Comparison of ENCODE assay signal across 9 cellular contexts in the genomic region with DNA sequence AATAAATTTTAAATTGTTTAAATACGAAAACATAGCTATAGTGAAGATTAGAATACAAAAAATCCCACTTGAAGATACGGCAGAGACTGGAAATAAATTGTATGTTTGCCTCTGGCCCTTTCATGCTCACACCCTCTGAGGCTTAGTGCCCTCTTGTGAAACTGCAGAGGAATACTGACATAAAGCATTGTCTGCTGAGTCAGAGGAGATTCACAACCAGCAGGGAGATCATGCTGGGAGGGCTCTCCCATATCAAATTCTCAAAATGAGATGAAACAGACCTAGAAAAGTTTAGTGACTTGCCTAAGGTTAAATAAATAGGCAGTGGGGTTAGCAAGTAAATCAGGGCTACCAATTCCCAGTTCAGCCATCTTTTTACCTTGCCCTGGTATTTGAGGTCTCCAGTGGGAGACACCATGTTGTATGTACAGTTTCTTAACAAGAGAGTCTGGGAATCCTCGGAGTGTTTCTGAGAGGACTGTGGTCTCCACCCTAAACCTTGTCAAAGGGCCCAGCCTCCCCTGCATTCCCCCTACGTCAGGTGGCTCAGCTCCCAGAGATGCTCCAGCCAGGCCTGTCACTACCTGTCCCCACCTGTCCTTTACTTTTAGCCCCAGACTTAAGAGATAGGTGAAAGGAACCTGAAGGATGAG.
DNase-seq lines count a peak whose midpoint lies in the region; ATAC-seq, FAIRE-seq and TF ChIP-seq lines count a peak whose summit lies in the region.
"Had no signal": no experiment of that assay in that cellular context is flagged by ENCODE, and none has a peak within 500 bp of the region (broad histone marks: within the 10 kb centered on the region; RNA-seq: fewer than 3 reads in every experiment).

No MANE protein-coding gene starts in this region.

- FAIRE-seq in HTR-8/SVneo (lab: Jason Lieb, UNC), result no peak
- FAIRE-seq: G401.6 had no signal

- H3K9ac ChIP-seq in SK-N-MC (ENCODE audit: insufficient read length), result no peak overlapping the region

- no peaks in the 10 kb centered on the region for H3K9me3 ChIP-seq in cardiac muscle cell (ENCODE audit: low read depth)
- H3K9me3 ChIP-seq in SK-N-MC (ENCODE audit: low read depth, low read length), result no peaks in the 10 kb centered on the region
- H3K9me3 ChIP-seq in uterus, result no peaks in the 10 kb centered on the region

- H3K36me3 ChIP-seq in cardiac muscle cell (no peaks in the 10 kb centered on the region), SK-N-MC (ENCODE audit: insufficient read depth, low read length) (no peaks in the 10 kb centered on the region), uterus (no peaks in the 10 kb centered on the region)

- DNase-seq in cardiac muscle cell (ENCODE audit: low read depth in 1 of 2, low spot score in 1 of 2), result peak in 1 of 2 donors; percentile 69
- no peak for DNase-seq in Right ventricle myocardium inferior (ENCODE audit: missing footprints)
- no peak for DNase-seq in SK-N-MC (ENCODE audit: low read depth, low spot score)
- DNase-seq in foreskin keratinocyte, result peak; percentile 52 to 72
- no peak for DNase-seq in uterus
- DNase-seq in HTR-8/SVneo (ENCODE audit: insufficient read length, low spot score), result no peak

- ATAC-seq in Right ventricle myocardium inferior (no peak), foreskin keratinocyte (peak; percentile 88), HG03196 (IDR thresholded peaks at IDR 0.05; ENCODE audit: unreplicated experiment) (no peak), GM19328 (IDR thresholded peaks at IDR 0.05; ENCODE audit: unreplicated experiment) (no peak)

- H3K27ac ChIP-seq in cardiac muscle cell (no peak overlapping the region), SK-N-MC (peak overlapping the region; percentile 73; the same call in 1 of the 2 replicates), foreskin keratinocyte (peak overlapping the region; percentile 85), uterus (peak overlapping the region in 1 of 2 donors; percentile 34)

- peak; percentile 35 for TF ChIP-seq CTCF in cardiac muscle cell (IDR thresholded peaks at IDR 0.05; ENCODE audit: low read depth, low read length)
- peak; percentile 64 for TF ChIP-seq CTCF in foreskin keratinocyte (conservative IDR thresholded peaks at IDR 0.05)
- peak; percentile 11 to 34 (median 16) for TF ChIP-seq CTCF in uterus (IDR thresholded peaks at IDR 0.05)

- no peak for TF ChIP-seq POLR2A in uterus (IDR thresholded peaks at IDR 0.05)

- no peaks in the 10 kb centered on the region for H3K4me1 ChIP-seq in cardiac muscle cell (ENCODE audit: low read depth)
- peaks cover 72% of the 10 kb centered on the region for H3K4me1 ChIP-seq in foreskin keratinocyte
- H3K4me1 ChIP-seq in uterus, result no peaks in the 10 kb centered on the region

- H3K27me3 ChIP-seq in cardiac muscle cell (no peaks in the 10 kb centered on the region), foreskin keratinocyte (no peaks in the 10 kb centered on the region), uterus (peaks cover 0 to 2% of the 10 kb centered on the region in 2 donors)

- H3K4me3 ChIP-seq in cardiac muscle cell (no peak overlapping the region), SK-N-MC (no peak overlapping the region), uterus (no peak overlapping the region)

- intact Hi-C loops in Right ventricle myocardium inferior (cut with DNase I), result no loop called here
- intact Hi-C loops in uterus (cut with DNase I; ENCODE audit: low total_unique reads), result no loop called here

Comparison
In these comparisons a context has a peak if more than half of its experiments do, and no peak if none do; other contexts are left out.
1. DNase-seq: peak in foreskin keratinocyte (2 of 2); none in Right ventricle myocardium inferior (single experiment), SK-N-MC (single experiment), uterus (0 of 2) and HTR-8/SVneo (single experiment).
2. Peak in every context shown above with its lines, with median percentiles within 50 percentile points of each other: CTCF ChIP-seq.